Comparison of ENCODE assay signal across 29 cellular contexts in the genomic region with DNA sequence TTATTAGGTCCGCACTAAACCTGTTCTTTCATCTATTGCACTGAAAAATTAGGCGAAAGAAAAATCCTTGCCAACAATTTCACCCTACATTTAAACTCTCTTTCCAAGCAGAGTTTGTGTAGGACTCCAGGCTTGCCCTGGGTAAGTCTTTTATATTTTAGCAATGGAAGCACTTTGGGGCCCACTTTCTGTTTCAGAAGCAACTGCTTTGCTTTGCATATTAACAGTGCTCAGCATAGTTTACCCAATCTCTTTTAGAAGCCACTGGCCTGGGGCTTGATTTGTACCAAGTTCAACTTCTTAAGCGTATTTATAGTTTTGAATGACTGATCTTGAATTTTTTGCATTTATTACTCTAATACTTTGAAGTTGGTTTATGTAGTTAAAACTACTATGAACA.
A peak's percentile ranks its signal among the peaks of the same experiment; 100 is the strongest.
DNase-seq lines count a peak whose midpoint lies in the region; ATAC-seq lines count a peak whose summit lies in the region.
"Had no signal": no experiment of that assay in that cellular context is flagged by ENCODE, and none has a peak within 500 bp of the region (broad histone marks: within the 10 kb centered on the region; RNA-seq: fewer than 3 reads in every experiment).

No MANE protein-coding gene starts in this region.

- CTCF ChIA-PET in CD8-positive, alpha-beta memory T cell (lab: Charles Lee), result no interaction called here

- H3K4me3 Mint-ChIP-seq in CD8-positive, alpha-beta memory T cell, result no peak overlapping the region
- H3K4me3 Mint-ChIP-seq: CD14-positive monocyte, HFFc6, memory B cell, neural crest cell had no signal

- peak; percentile 42 for DNase-seq in RPMI8226
- DNase-seq in CD8-positive, alpha-beta memory T cell, result no peak
- no peak for DNase-seq in midbrain (lab: John Stamatoyannopoulos, UW)
- no peak for DNase-seq in stimulated activated CD4-positive, alpha-beta T cell treated with anti-CD3 and anti-CD28 coated beads, Interleukin-4, amount 100 ng/mL, for 4 hours
- DNase-seq: activated CD4-positive, alpha-beta T cell treated with anti-CD3 and anti-CD28 coated beads for 48 hours; activated naive CD4-positive, alpha-beta T cell treated with Interleukin-2 at 50 U/mL for 16 hours; activated T-cell treated with anti-CD3 and anti-CD28 coated beads, Interleukin-2, amount 50 U/mL, for 48 hours; body of pancreas; cerebellar nuclear complex; GM23248; HFFc6; hippocampal formation; Kasumi-1; left cardiac atrium; NCI-H1694; OCI-M1; spleen; upper lobe of right lung had no signal

- no peaks in the 10 kb centered on the region for H3K4me1 Mint-ChIP-seq in CD8-positive, alpha-beta memory T cell
- H3K4me1 Mint-ChIP-seq: CD14-positive monocyte, memory B cell, neural crest cell had no signal

- no peak overlapping the region for H3K27ac Mint-ChIP-seq in CD8-positive, alpha-beta memory T cell
- H3K27ac Mint-ChIP-seq: CD14-positive monocyte, HFFc6, memory B cell had no signal

- H3K27me3 ChIP-seq in CD8-positive, alpha-beta memory T cell (ENCODE audit: insufficient read depth, low read length, poor library complexity, severe bottlenecking), result no peaks in the 10 kb centered on the region
- H3K27me3 ChIP-seq: body of pancreas, gastroesophageal sphincter, right atrium auricular region, spleen, upper lobe of right lung had no signal

- peaks cover 0 to 2% of the 10 kb centered on the region in 2 donors for H3K27me3 Mint-ChIP-seq in CD8-positive, alpha-beta memory T cell

- H3K36me3 ChIP-seq in CD8-positive, alpha-beta memory T cell (ENCODE audit: insufficient read depth, low read length), result no peaks in the 10 kb centered on the region
- H3K36me3 ChIP-seq: gastroesophageal sphincter, right atrium auricular region, spleen, upper lobe of right lung had no signal

- no peak overlapping the region for H3K4me3 ChIP-seq in CD8-positive, alpha-beta memory T cell (ENCODE audit: low read length)
- H3K4me3 ChIP-seq: body of pancreas, gastroesophageal sphincter, GM23248, right atrium auricular region, spleen, upper lobe of right lung had no signal

- H3K36me3 Mint-ChIP-seq in CD8-positive, alpha-beta memory T cell, result no peaks in the 10 kb centered on the region
- H3K36me3 Mint-ChIP-seq: CD14-positive monocyte, memory B cell had no signal

- H3K27ac ChIP-seq in CD8-positive, alpha-beta memory T cell (ENCODE audit: low read depth, low read length), result no peak overlapping the region
- H3K27ac ChIP-seq: body of pancreas, gastroesophageal sphincter, GM23248, HL-60, right atrium auricular region, spleen, upper lobe of right lung, VCaP had no signal

- H3K4me1 ChIP-seq in CD8-positive, alpha-beta memory T cell (ENCODE audit: insufficient read depth, low read length), result no peaks in the 10 kb centered on the region
- H3K4me1 ChIP-seq: body of pancreas, right atrium auricular region, spleen, upper lobe of right lung had no signal

- no peaks in the 10 kb centered on the region for H3K9me3 Mint-ChIP-seq in CD8-positive, alpha-beta memory T cell
- H3K9me3 Mint-ChIP-seq: HFFc6, memory B cell, neural crest cell had no signal

- no peaks in the 10 kb centered on the region for H3K9me3 ChIP-seq in CD8-positive, alpha-beta memory T cell (ENCODE audit: low read length)
- H3K9me3 ChIP-seq: body of pancreas, gastroesophageal sphincter, right atrium auricular region, spleen, upper lobe of right lung had no signal

- ATAC-seq in GM19372 (IDR thresholded peaks at IDR 0.05; ENCODE audit: low read depth, unreplicated experiment), result peak; percentile 54
- ATAC-seq in HG02885 (IDR thresholded peaks at IDR 0.05; ENCODE audit: poor library complexity, unreplicated experiment), result peak; percentile 50
- ATAC-seq in GM21528 (IDR thresholded peaks at IDR 0.05; ENCODE audit: low FRiP score, unreplicated experiment), result no peak
- ATAC-seq: body of pancreas, gastroesophageal sphincter, HepG2, left cardiac atrium, upper lobe of right lung had no signal

- POLR2A ChIA-PET in CD8-positive, alpha-beta memory T cell (lab: Charles Lee), result no interaction called here
